ENCODE assay signal across 8 cellular contexts in genomic region chr1:112849967-112850641, GRCh38.
DNase-seq lines count a peak whose midpoint lies in the region; ATAC-seq lines count a peak whose summit lies in the region.

No MANE protein-coding gene starts in this region.

- POLR2A ChIA-PET in activated naive CD8-positive, alpha-beta T cell treated with anti-CD3 and anti-CD28 coated beads, Interleukin-2, amount 10 ng/mL, durations not matched to agents 7 days and 5 days (lab: Charles Lee): no interaction called here

- H3K4me1 Mint-ChIP-seq in activated naive CD8-positive, alpha-beta T cell treated with anti-CD3 and anti-CD28 coated beads, Interleukin-2, amount 10 ng/mL, durations not matched to agents 7 days and 5 days: peaks cover 2% of the 10 kb centered on the region
- peaks cover 6 to 13% of the 10 kb centered on the region in 2 donors for H3K4me1 Mint-ChIP-seq in stimulated activated naive B cell treated with anti-CD40 and anti-IgM and Interleukin-4, amounts not matched to agents 10 μg/mL and 1 μg/mL and 100 μg/mL, for 72 hours

- peak; percentile 23 for DNase-seq in HT-29 (ENCODE audit: low spot score)
- DNase-seq in activated naive CD8-positive, alpha-beta T cell treated with anti-CD3 and anti-CD28 coated beads, Interleukin-2, amount 10 ng/mL, durations not matched to agents 7 days and 5 days: no peak
- DNase-seq in stimulated activated naive B cell treated with anti-CD40 and anti-IgM and Interleukin-4, amounts not matched to agents 10 μg/mL and 1 μg/mL and 100 μg/mL, for 72 hours: no peak
- no peak for DNase-seq in RKO (ENCODE audit: low spot score)
- no peak for DNase-seq in SIG-M5 treated with dmso at 0.1 percent for 504 hours (lab: John Stamatoyannopoulos, UW; ENCODE audit: unreplicated experiment)
- no peak for DNase-seq in DMS114 treated with DMSO at 0.1 percent for 48 hours (lab: John Stamatoyannopoulos, UW; ENCODE audit: unreplicated experiment)

- H3K4me3 ChIP-seq in iPS-15b (ENCODE audit: low read depth, low read length): peak overlapping the region; percentile 32

- H3K9ac ChIP-seq in iPS-15b (ENCODE audit: low read depth, low read length): no peak overlapping the region

- H3K4me3 Mint-ChIP-seq in activated naive CD8-positive, alpha-beta T cell treated with anti-CD3 and anti-CD28 coated beads, Interleukin-2, amount 10 ng/mL, durations not matched to agents 7 days and 5 days: peak overlapping the region; percentile 29
- H3K4me3 Mint-ChIP-seq in stimulated activated naive B cell treated with anti-CD40 and anti-IgM and Interleukin-4, amounts not matched to agents 10 μg/mL and 1 μg/mL and 100 μg/mL, for 72 hours: peak overlapping the region; percentile 73 to 80

- H3K36me3 ChIP-seq in iPS-15b (ENCODE audit: control insufficient read depth, insufficient read depth, low read length): no peaks in the 10 kb centered on the region

- no peaks in the 10 kb centered on the region for H3K9me3 ChIP-seq in iPS-15b (ENCODE audit: control insufficient read depth, insufficient read depth, low read length)

- no peaks in the 10 kb centered on the region for H3K9me3 Mint-ChIP-seq in activated naive CD8-positive, alpha-beta T cell treated with anti-CD3 and anti-CD28 coated beads, Interleukin-2, amount 10 ng/mL, durations not matched to agents 7 days and 5 days
- H3K9me3 Mint-ChIP-seq in stimulated activated naive B cell treated with anti-CD40 and anti-IgM and Interleukin-4, amounts not matched to agents 10 μg/mL and 1 μg/mL and 100 μg/mL, for 72 hours: peaks cover 0 to 1% of the 10 kb centered on the region in 2 donors

- H3K36me3 Mint-ChIP-seq in activated naive CD8-positive, alpha-beta T cell treated with anti-CD3 and anti-CD28 coated beads, Interleukin-2, amount 10 ng/mL, durations not matched to agents 7 days and 5 days: no peaks in the 10 kb centered on the region
- peaks cover 0 to 2% of the 10 kb centered on the region in 2 donors for H3K36me3 Mint-ChIP-seq in stimulated activated naive B cell treated with anti-CD40 and anti-IgM and Interleukin-4, amounts not matched to agents 10 μg/mL and 1 μg/mL and 100 μg/mL, for 72 hours

- peaks cover 68% of the 10 kb centered on the region for H3K27me3 Mint-ChIP-seq in activated naive CD8-positive, alpha-beta T cell treated with anti-CD3 and anti-CD28 coated beads, Interleukin-2, amount 10 ng/mL, durations not matched to agents 7 days and 5 days
- H3K27me3 Mint-ChIP-seq in stimulated activated naive B cell treated with anti-CD40 and anti-IgM and Interleukin-4, amounts not matched to agents 10 μg/mL and 1 μg/mL and 100 μg/mL, for 72 hours: peaks cover 46 to 59% of the 10 kb centered on the region in 2 donors

- H3K27me3 ChIP-seq in iPS-15b (ENCODE audit: control insufficient read depth, insufficient read depth, low read length): no peaks in the 10 kb centered on the region

- H3K27ac Mint-ChIP-seq in activated naive CD8-positive, alpha-beta T cell treated with anti-CD3 and anti-CD28 coated beads, Interleukin-2, amount 10 ng/mL, durations not matched to agents 7 days and 5 days: no peak overlapping the region
- no peak overlapping the region for H3K27ac Mint-ChIP-seq in stimulated activated naive B cell treated with anti-CD40 and anti-IgM and Interleukin-4, amounts not matched to agents 10 μg/mL and 1 μg/mL and 100 μg/mL, for 72 hours

- H3K4me1 ChIP-seq in iPS-15b (ENCODE audit: control insufficient read depth, insufficient read depth, low read length): peaks cover 11% of the 10 kb centered on the region

- no peak for ATAC-seq in activated naive CD8-positive, alpha-beta T cell treated with anti-CD3 and anti-CD28 coated beads, Interleukin-2, amount 10 ng/mL, durations not matched to agents 7 days and 5 days (ENCODE audit: low read depth)
- no peak for ATAC-seq in stimulated activated naive B cell treated with anti-CD40 and anti-IgM and Interleukin-4, amounts not matched to agents 10 μg/mL and 1 μg/mL and 100 μg/mL, for 72 hours (replicated peaks)
- ATAC-seq in HG02852 (IDR thresholded peaks at IDR 0.05; ENCODE audit: unreplicated experiment): no peak
